In genomic region chr17:19579192-19579668, GRCh38 we compare ENCODE assay signal across 1 cellular context.
TF ChIP-seq lines count a peak whose summit lies in the region.

No MANE protein-coding gene starts in this region.

TF ChIP-seq in H1, 55 proteins besides CTCF, POLR2A, EP300 and RAD21 (continued from another document):
- TF ChIP-seq CHD7 (IDR thresholded peaks at IDR 0.05; ENCODE audit: insufficient replicate concordance, low read length) (no peak), SP2 (IDR thresholded peaks at IDR 0.05; ENCODE audit: low read length) (no peak), POU5F1 (IDR thresholded peaks at IDR 0.05; ENCODE audit: low read depth, low read length) (no peak), RFX5 (IDR thresholded peaks at IDR 0.05; ENCODE audit: borderline replicate concordance, low read depth, low read length) (no peak), KDM4A (IDR thresholded peaks at IDR 0.05; ENCODE audit: low read depth, low read length, severe bottlenecking) (peak; percentile 68), PHF8 (conservative IDR thresholded peaks at IDR 0.05; ENCODE audit: low read depth, low read length) (no peak), TCF12 (IDR thresholded peaks at IDR 0.05; ENCODE audit: low read depth, low read length) (no peak), CHD1 (IDR thresholded peaks at IDR 0.05; ENCODE audit: low read depth, low read length) (no peak), KDM5A (IDR thresholded peaks at IDR 0.05; ENCODE audit: low read length) (no peak)
